In genomic region chr7:135537905-135538304, GRCh38 we compare ENCODE assay signal across 28 cellular contexts. TPM values are rescaled to one million over a fixed set of nuclear protein-coding genes. Genes with fewer than 3 reads are reported as not detected.
DNase-seq lines count a peak whose midpoint lies in the region; ATAC-seq and TF ChIP-seq lines count a peak whose summit lies in the region.
"Had no signal": no experiment of that assay in that cellular context is flagged by ENCODE, and none has a peak within 500 bp of the region (broad histone marks: within the 10 kb centered on the region; RNA-seq: fewer than 3 reads in every experiment).

No MANE protein-coding gene starts in this region.

- H3K9me3 ChIP-seq in upper lobe of right lung (no peaks in the 10 kb centered on the region), MG63 (no peaks in the 10 kb centered on the region)
- H3K9me3 ChIP-seq: right lobe of liver, SJSA1 had no signal

- no peaks in the 10 kb centered on the region for H3K9me3 Mint-ChIP-seq in immature natural killer cell
- H3K9me3 Mint-ChIP-seq: activated naive CD4-positive, alpha-beta T cell treated with anti-CD3 and anti-CD28 coated beads, Interleukin-2, amount 10 ng/mL, durations not matched to agents 7 days and 5 days; CD4-positive, CD25-positive, alpha-beta regulatory T cell; HFFc6; stimulated activated memory B cell treated with anti-CD40 and anti-IgM and Interleukin-4, amounts not matched to agents 10 μg/mL and 1 μg/mL and 100 μg/mL, for 72 hours; T-helper 2 cell treated with Interferon-gamma antibody and Interleukin-4, amounts not matched to agents 5 μg/mL and 100 μg/mL, for 36 hours had no signal

- H3K4me1 Mint-ChIP-seq in immature natural killer cell, result no peaks in the 10 kb centered on the region
- H3K4me1 Mint-ChIP-seq: activated naive CD4-positive, alpha-beta T cell treated with anti-CD3 and anti-CD28 coated beads, Interleukin-2, amount 10 ng/mL, durations not matched to agents 7 days and 5 days; CD4-positive, CD25-positive, alpha-beta regulatory T cell; stimulated activated memory B cell treated with anti-CD40 and anti-IgM and Interleukin-4, amounts not matched to agents 10 μg/mL and 1 μg/mL and 100 μg/mL, for 72 hours; WTC11 had no signal

- no peaks in the 10 kb centered on the region for H3K4me1 ChIP-seq in upper lobe of right lung
- H3K4me1 ChIP-seq: right lobe of liver, SJSA1 had no signal

- intact Hi-C loops in upper lobe of right lung (cut with DNase I), result no loop called here

- H3K27me3 ChIP-seq in upper lobe of right lung, result no peaks in the 10 kb centered on the region
- no peaks in the 10 kb centered on the region for H3K27me3 ChIP-seq in MG63
- H3K27me3 ChIP-seq: right lobe of liver had no signal

- no peak overlapping the region for H3K27ac ChIP-seq in upper lobe of right lung
- H3K27ac ChIP-seq: epithelial cell of prostate, right lobe of liver, SJSA1 had no signal

- in situ Hi-C loops in SK-MEL-5 (cut with HindIII; ENCODE audit: low pct_unique_long_range_greater_than_20kb, low sequenced_read_pairs), result no loop called here

- DNase-seq in Kasumi-1 (lab: John Stamatoyannopoulos, UW), result peak; percentile 34 to 57
- DNase-seq in SK-MEL-5 (ENCODE audit: low read depth, low spot score), result peak; percentile 16
- DNase-seq in fibroblast of pulmonary artery (ENCODE audit: low read depth), result peak; percentile 4
- no peak for DNase-seq in upper lobe of right lung
- no peak for DNase-seq in MG63
- DNase-seq in immature natural killer cell, result no peak
- DNase-seq in RKO (ENCODE audit: low spot score), result no peak
- DNase-seq: activated CD4-positive, alpha-beta T cell treated with anti-CD3 and anti-CD28 coated beads, Interleukin-2, amount 50 U/mL, for 1 hour; activated naive CD4-positive, alpha-beta T cell treated with anti-CD3 and anti-CD28 coated beads, Interleukin-2, amount 10 ng/mL, durations not matched to agents 7 days and 5 days; amygdala; CD4-positive, CD25-positive, alpha-beta regulatory T cell; HFFc6; KG1; kidney; NCI-H1048; NCI-H1694 treated with DMSO at 0.1 percent for 48 hours; NCI-H2171; NCI-H510A treated with DMSO at 0.1 percent for 48 hours; right lobe of liver; stimulated activated CD4-positive, alpha-beta T cell treated with anti-CD3 and anti-CD28 coated beads, Interleukin-4, amount 100 ng/mL, for 4 hours; substantia nigra had no signal

- no peak overlapping the region for H3K4me3 ChIP-seq in fibroblast of pulmonary artery (replicated peaks; ENCODE audit: low read depth, low read length)
- H3K4me3 ChIP-seq in upper lobe of right lung, result no peak overlapping the region
- H3K4me3 ChIP-seq in MG63, result no peak overlapping the region
- H3K4me3 ChIP-seq: GM12878, right lobe of liver, SJSA1 had no signal

- ATAC-seq in upper lobe of right lung, result peak; percentile 37
- ATAC-seq: GM12878; stimulated activated memory B cell treated with anti-CD40 and anti-IgM and Interleukin-4, amounts not matched to agents 10 μg/mL and 1 μg/mL and 100 μg/mL, for 72 hours; WTC11 had no signal

- TF ChIP-seq CTCF in fibroblast of pulmonary artery (IDR thresholded peaks at IDR 0.05; ENCODE audit: low read length, missing control alignments), result no peak
- TF ChIP-seq CTCF in upper lobe of right lung (IDR thresholded peaks at IDR 0.05), result no peak

- no peak overlapping the region for H3K27ac Mint-ChIP-seq in immature natural killer cell
- H3K27ac Mint-ChIP-seq: activated naive CD4-positive, alpha-beta T cell treated with anti-CD3 and anti-CD28 coated beads, Interleukin-2, amount 10 ng/mL, durations not matched to agents 7 days and 5 days; CD4-positive, CD25-positive, alpha-beta regulatory T cell; HFFc6; stimulated activated memory B cell treated with anti-CD40 and anti-IgM and Interleukin-4, amounts not matched to agents 10 μg/mL and 1 μg/mL and 100 μg/mL, for 72 hours; T-helper 2 cell treated with Interferon-gamma antibody and Interleukin-4, amounts not matched to agents 5 μg/mL and 100 μg/mL, for 36 hours; type B pancreatic cell; WTC11 had no signal

- H3K36me3 ChIP-seq in upper lobe of right lung, result no peaks in the 10 kb centered on the region
- H3K36me3 ChIP-seq in MG63, result no peaks in the 10 kb centered on the region
- H3K36me3 ChIP-seq: right lobe of liver, SJSA1 had no signal

- H3K4me3 Mint-ChIP-seq in immature natural killer cell, result no peak overlapping the region
- H3K4me3 Mint-ChIP-seq: activated naive CD4-positive, alpha-beta T cell treated with anti-CD3 and anti-CD28 coated beads, Interleukin-2, amount 10 ng/mL, durations not matched to agents 7 days and 5 days; CD4-positive, CD25-positive, alpha-beta regulatory T cell; HFFc6; stimulated activated memory B cell treated with anti-CD40 and anti-IgM and Interleukin-4, amounts not matched to agents 10 μg/mL and 1 μg/mL and 100 μg/mL, for 72 hours; T-helper 2 cell treated with Interferon-gamma antibody and Interleukin-4, amounts not matched to agents 5 μg/mL and 100 μg/mL, for 36 hours; type B pancreatic cell; WTC11 had no signal

- H3K27me3 Mint-ChIP-seq in immature natural killer cell (ENCODE audit: low read depth in 3 of 3), result peaks cover 0 to 3% (median 0%) of the 10 kb centered on the region in 3 donors
- H3K27me3 Mint-ChIP-seq: stimulated activated memory B cell treated with anti-CD40 and anti-IgM and Interleukin-4, amounts not matched to agents 10 μg/mL and 1 μg/mL and 100 μg/mL, for 72 hours; type B pancreatic cell had no signal

- H3K36me3 Mint-ChIP-seq in immature natural killer cell, result no peaks in the 10 kb centered on the region
- H3K36me3 Mint-ChIP-seq: activated naive CD4-positive, alpha-beta T cell treated with anti-CD3 and anti-CD28 coated beads, Interleukin-2, amount 10 ng/mL, durations not matched to agents 7 days and 5 days; stimulated activated memory B cell treated with anti-CD40 and anti-IgM and Interleukin-4, amounts not matched to agents 10 μg/mL and 1 μg/mL and 100 μg/mL, for 72 hours; type B pancreatic cell; WTC11 had no signal

RNA-seq across cellular contexts. Expression of gene NUP205, which starts 19.8 kb away (rescaled TPM):
- total RNA-seq in SK-MEL-5 (2014; rRNA removed; shearing (Covaris generic)), result 121 and 138 TPM in 2 replicates
- polyA plus RNA-seq in SK-MEL-5 (2015; cell fraction: cytosol; rRNA removed), result 69.2 and 91.5 TPM in 2 replicates
- polyA plus RNA-seq in SK-MEL-5 (2015; cell fraction: nucleus; rRNA removed), result 151 and 170 TPM in 2 replicates
- 34.3 TPM for total RNA-seq in upper lobe of right lung
- total RNA-seq in MG63 (2014; rRNA removed; shearing (Covaris generic); ENCODE audit: low replicate concordance), result 27.5 and 28.4 TPM in 2 replicates
- 10 to 100 TPM in 2 of 3 donors, 1 to 10 TPM in 1; 7.3 to 29.7 (median 15.5) TPM for polyA plus RNA-seq in immature natural killer cell

RNA-seq across cellular contexts. Expression of gene CNOT4, which starts 28.0 kb away (rescaled TPM):
- total RNA-seq in SK-MEL-5 (2014; rRNA removed; shearing (Covaris generic)), result 13.6 and 14.1 TPM in 2 replicates
- polyA plus RNA-seq in SK-MEL-5 (2015; cell fraction: cytosol; rRNA removed), result 13.6 and 18.2 TPM in 2 replicates
- polyA plus RNA-seq in SK-MEL-5 (2015; cell fraction: nucleus; rRNA removed), result 17.0 and 19.9 TPM in 2 replicates
- 25.8 TPM for total RNA-seq in upper lobe of right lung
- 0.59 and 1.7 TPM in 2 replicates for total RNA-seq in MG63 (2014; rRNA removed; shearing (Covaris generic); ENCODE audit: low replicate concordance)
- 10 to 100 TPM in 2 of 3 donors, 1 to 10 TPM in 1; 8.9 to 17.1 (median 10.8) TPM for polyA plus RNA-seq in immature natural killer cell

Comparison
In these comparisons a context has a peak if more than half of its experiments do, and no peak if none do; other contexts are left out.
1. DNase-seq: peak in Kasumi-1 (2 of 2), SK-MEL-5 (single experiment) and fibroblast of pulmonary artery (single experiment); none in upper lobe of right lung (single experiment), MG63 (single experiment), immature natural killer cell (0 of 3) and RKO (single experiment).